8 cellular contexts compared by ENCODE assay signal in the genomic region with DNA sequence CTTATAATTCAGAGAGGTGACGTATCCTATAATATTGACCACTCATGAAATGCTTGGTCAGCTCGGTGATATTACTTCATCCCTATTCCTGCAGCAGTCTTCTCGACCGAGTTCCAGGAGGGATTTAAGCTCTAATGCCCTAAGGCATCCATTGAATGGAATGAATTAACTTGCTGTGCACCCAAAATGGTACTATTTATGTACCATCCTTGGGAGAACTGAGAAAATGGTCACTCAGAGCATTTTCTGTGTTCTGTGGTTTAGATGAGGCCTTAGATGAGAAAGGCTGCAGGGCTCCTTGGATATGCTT. TPM values are rescaled to one million over a fixed set of nuclear protein-coding genes. Genes with fewer than 3 reads are reported as not detected.
A peak's percentile ranks its signal among the peaks of the same experiment; 100 is the strongest.
DNase-seq lines count a peak whose midpoint lies in the region; ATAC-seq and TF ChIP-seq lines count a peak whose summit lies in the region.

No MANE protein-coding gene starts in this region.

- H3K4me3 ChIP-seq in right atrium auricular region (peak overlapping the region; percentile 91 to 96), mucosa of descending colon (peak overlapping the region; percentile 60)

- H3K4me1 ChIP-seq in right atrium auricular region (peaks cover 0 to 44% of the 10 kb centered on the region in 2 donors), mucosa of descending colon (ENCODE audit: low read depth) (peaks cover 21% of the 10 kb centered on the region)

- intact Hi-C loops in left cardiac atrium (cut with DNase I), result loop anchor here in 1 of 2 donors (2.0 kb wide), 1 partner anchor 65 kb away; a partner anchor contains a TSS
- intact Hi-C loops in mucosa of descending colon (cut with DNase I, micrococcal nuclease), result no loop called here

- DNase-seq in right atrium auricular region (ENCODE audit: low spot score) (no peak), left cardiac atrium (no peak), caudate nucleus (lab: John Stamatoyannopoulos, UW) (no peak), mucosa of descending colon (no peak), NK-92 (lab: John Stamatoyannopoulos, UW; ENCODE audit: unreplicated experiment) (no peak), NCI-H1694 (lab: John Stamatoyannopoulos, UW) (no peak)

- H3K36me3 ChIP-seq in right atrium auricular region (no peaks in the 10 kb centered on the region), mucosa of descending colon (ENCODE audit: low read depth) (peaks cover 5% of the 10 kb centered on the region)

- H3K27ac ChIP-seq in right atrium auricular region (peak overlapping the region; percentile 99 to 100), caudate nucleus (ENCODE audit: low read depth, low read length) (peak overlapping the region; percentile 100)

- no peaks in the 10 kb centered on the region for H3K9me3 ChIP-seq in right atrium auricular region
- no peaks in the 10 kb centered on the region for H3K9me3 ChIP-seq in mucosa of descending colon

- ATAC-seq in left cardiac atrium (no peak), mucosa of descending colon (no peak), HG02678 (IDR thresholded peaks at IDR 0.05; ENCODE audit: unreplicated experiment) (no peak), GM18870 (IDR thresholded peaks at IDR 0.05; ENCODE audit: unreplicated experiment) (no peak)

- H3K27me3 ChIP-seq in right atrium auricular region, result no peaks in the 10 kb centered on the region

- TF ChIP-seq CTCF in right atrium auricular region (IDR thresholded peaks at IDR 0.05), result no peak
- TF ChIP-seq CTCF in mucosa of descending colon (IDR thresholded peaks at IDR 0.05), result no peak

RNA-seq across cellular contexts. Expression of a gene that starts 0.6 kb away (rescaled TPM):
- total RNA-seq in right atrium auricular region (10 to 100 TPM; 37.7 to 46.6 TPM), left cardiac atrium (10 to 100 TPM; 27.7 to 37.0 TPM), mucosa of descending colon (10 to 100 TPM; 21.3 to 39.6 (median 30.0) TPM)

RNA-seq across cellular contexts. Expression of a gene that starts 47.0 kb away (rescaled TPM):
- total RNA-seq in right atrium auricular region (10 to 100 TPM; 21.2 to 30.7 TPM), left cardiac atrium (10 to 100 TPM; 24.8 to 29.0 TPM), mucosa of descending colon (100 to 1,000 TPM; 197 to 409 (median 403) TPM)

Comparison
In these comparisons a context has a peak if more than half of its experiments do, and no peak if none do; other contexts are left out.
1. RNA of a gene that starts 47.0 kb away (total RNA-seq): 197 to 409 TPM in mucosa of descending colon; 21.2 to 30.7 TPM in right atrium auricular region and 24.8 to 29.0 TPM in left cardiac atrium; every median in the first group is over 4 times any median in the second.